In the genomic region with DNA sequence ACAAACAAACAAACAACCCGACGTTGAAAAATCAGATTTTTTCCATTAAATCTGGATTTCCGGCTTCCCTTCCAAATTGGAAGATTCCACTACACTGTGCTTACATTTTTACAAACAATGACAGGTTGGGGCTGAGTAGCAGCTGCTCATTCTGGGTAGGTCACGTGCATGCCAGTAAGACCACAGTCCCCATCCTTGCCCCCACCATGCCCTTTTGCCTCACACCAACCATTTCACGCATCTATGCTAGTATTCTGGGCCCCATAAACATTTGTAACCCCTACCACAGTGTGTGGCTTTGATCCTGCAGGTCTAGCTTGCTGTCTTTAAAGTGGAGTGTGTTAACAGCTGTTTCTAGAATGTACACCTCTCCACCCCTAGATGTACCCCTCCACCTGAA, we compare ENCODE assay signal across 29 cellular contexts.
DNase-seq lines count a peak whose midpoint lies in the region; ATAC-seq, FAIRE-seq and TF ChIP-seq lines count a peak whose summit lies in the region.
"Had no signal": no experiment of that assay in that cellular context is flagged by ENCODE, and none has a peak within 500 bp of the region (broad histone marks: within the 10 kb centered on the region; RNA-seq: fewer than 3 reads in every experiment).

No MANE protein-coding gene starts in this region.

- H3K9ac ChIP-seq in kidney (ENCODE audit: low read length in 2 of 2) = no peak overlapping the region
- H3K9ac ChIP-seq: BLaER1, SK-N-SH had no signal

- H3K4me3 ChIP-seq in kidney (ENCODE audit: low read length in 2 of 2) = no peak overlapping the region
- H3K4me3 ChIP-seq: BLaER1, body of pancreas, gastroesophageal sphincter, hepatocyte, pancreas, smooth muscle cell had no signal

- no peak for TF ChIP-seq CTCF in kidney (IDR thresholded peaks at IDR 0.05; ENCODE audit: borderline replicate concordance, extremely low read depth, insufficient read depth)

- H3K27ac ChIP-seq in kidney (ENCODE audit: low read depth in 2 of 2, low read length in 2 of 2) = no peak overlapping the region
- H3K27ac ChIP-seq: BLaER1, body of pancreas, gastroesophageal sphincter, hepatocyte, pancreas had no signal

- DNase-seq in activated naive CD8-positive, alpha-beta T cell treated with anti-CD3 and anti-CD28 coated beads, Interleukin-2, amount 10 ng/mL, durations not matched to agents 7 days and 5 days = no peak
- no peak for DNase-seq in activated naive CD8-positive, alpha-beta T cell treated with anti-CD3 and anti-CD28 coated beads, Interleukin-2, amount 50 U/mL, for 24 hours
- DNase-seq in T-cell (no peak), NCI-H446 (lab: John Stamatoyannopoulos, UW) (no peak), kidney (no peak)
- DNase-seq in naive thymus-derived CD8-positive, alpha-beta T cell = no peak
- DNase-seq in stimulated activated naive CD8-positive, alpha-beta T cell treated with anti-CD3 and anti-CD28 coated beads, Interleukin-15, Interleukin-2, amounts not matched to agents 100 U/mL and 50 U/mL, for 24 hours = no peak
- no peak for DNase-seq in stimulated activated CD4-positive, alpha-beta T cell treated with anti-CD3 and anti-CD28 coated beads, Interleukin-4, amount 100 ng/mL, for 4 hours
- DNase-seq: activated CD4-positive, alpha-beta T cell treated with anti-CD3 and anti-CD28 coated beads, Interleukin-2, amount 50 U/mL, for 48 hours; body of pancreas; Caco-2; H7; KG1; left colon; NCI-H1436; OCI-M1; pancreas; SK-N-SH; stimulated activated CD4-positive, alpha-beta T cell treated with anti-CD3 and anti-CD28 coated beads, Interleukin-1b, Interleukin-23, amount 100 ng/mL, for 48 hours; T1000 had no signal

- H3K9me3 Mint-ChIP-seq in activated naive CD8-positive, alpha-beta T cell treated with anti-CD3 and anti-CD28 coated beads, Interleukin-2, amount 10 ng/mL, durations not matched to agents 7 days and 5 days = no peaks in the 10 kb centered on the region
- H3K9me3 Mint-ChIP-seq in activated naive CD8-positive, alpha-beta T cell treated with anti-CD3 and anti-CD28 coated beads, Interleukin-2, amount 50 U/mL, for 24 hours = peaks cover 4% of the 10 kb centered on the region
- no peaks in the 10 kb centered on the region for H3K9me3 Mint-ChIP-seq in T-cell
- H3K9me3 Mint-ChIP-seq in naive thymus-derived CD8-positive, alpha-beta T cell = no peaks in the 10 kb centered on the region
- H3K9me3 Mint-ChIP-seq: activated T-helper 2 cell treated with anti-CD3 and anti-CD28 coated beads, Interferon-gamma antibody, Interleukin-2, Interleukin-4, amounts not matched to agents 10 μg/mL and 5 μg/mL and 100 μg/mL, durations not matched to agents 14 hours and 24 hours and 36 hours had no signal

- H3K27ac Mint-ChIP-seq in activated naive CD8-positive, alpha-beta T cell treated with anti-CD3 and anti-CD28 coated beads, Interleukin-2, amount 10 ng/mL, durations not matched to agents 7 days and 5 days = peak overlapping the region; percentile 71
- H3K27ac Mint-ChIP-seq in activated naive CD8-positive, alpha-beta T cell treated with anti-CD3 and anti-CD28 coated beads, Interleukin-2, amount 50 U/mL, for 24 hours = no peak overlapping the region
- peak overlapping the region; percentile 18 to 49 for H3K27ac Mint-ChIP-seq in T-cell
- peak overlapping the region in 8 of 10 donors; percentile 41 to 88 (median 66) for H3K27ac Mint-ChIP-seq in naive thymus-derived CD8-positive, alpha-beta T cell
- H3K27ac Mint-ChIP-seq: activated T-helper 2 cell treated with anti-CD3 and anti-CD28 coated beads, Interferon-gamma antibody, Interleukin-2, Interleukin-4, amounts not matched to agents 10 μg/mL and 5 μg/mL and 100 μg/mL, durations not matched to agents 14 hours and 24 hours and 36 hours; memory B cell had no signal

- no peak for ATAC-seq in activated naive CD8-positive, alpha-beta T cell treated with anti-CD3 and anti-CD28 coated beads, Interleukin-2, amount 10 ng/mL, durations not matched to agents 7 days and 5 days (ENCODE audit: low read depth)
- ATAC-seq in activated naive CD8-positive, alpha-beta T cell treated with anti-CD3 and anti-CD28 coated beads, Interleukin-2, amount 50 U/mL, for 24 hours = no peak
- ATAC-seq in T-cell (replicated peaks in 1 of 4) = no peak
- ATAC-seq in naive thymus-derived CD8-positive, alpha-beta T cell = peak in 1 of 2 donors; percentile 36
- ATAC-seq in stimulated activated naive CD8-positive, alpha-beta T cell treated with anti-CD3 and anti-CD28 coated beads, Interleukin-15, Interleukin-2, amounts not matched to agents 100 U/mL and 50 U/mL, for 24 hours = peak; percentile 40
- ATAC-seq: body of pancreas, gastroesophageal sphincter, left colon, pancreas had no signal

- peak overlapping the region; percentile 41 for H3K4me3 Mint-ChIP-seq in activated naive CD8-positive, alpha-beta T cell treated with anti-CD3 and anti-CD28 coated beads, Interleukin-2, amount 10 ng/mL, durations not matched to agents 7 days and 5 days
- H3K4me3 Mint-ChIP-seq in activated naive CD8-positive, alpha-beta T cell treated with anti-CD3 and anti-CD28 coated beads, Interleukin-2, amount 50 U/mL, for 24 hours = no peak overlapping the region
- peak overlapping the region in 1 of 3 donors; percentile 50 for H3K4me3 Mint-ChIP-seq in T-cell
- peak overlapping the region; percentile 41 to 73 (median 60) for H3K4me3 Mint-ChIP-seq in naive thymus-derived CD8-positive, alpha-beta T cell
- H3K4me3 Mint-ChIP-seq: memory B cell had no signal

- CTCF ChIA-PET in T-cell (lab: Charles Lee) = no interaction called here

- no peaks in the 10 kb centered on the region for H3K27me3 Mint-ChIP-seq in activated naive CD8-positive, alpha-beta T cell treated with anti-CD3 and anti-CD28 coated beads, Interleukin-2, amount 10 ng/mL, durations not matched to agents 7 days and 5 days
- no peaks in the 10 kb centered on the region for H3K27me3 Mint-ChIP-seq in activated naive CD8-positive, alpha-beta T cell treated with anti-CD3 and anti-CD28 coated beads, Interleukin-2, amount 50 U/mL, for 24 hours
- H3K27me3 Mint-ChIP-seq in T-cell = no peaks in the 10 kb centered on the region
- H3K27me3 Mint-ChIP-seq in naive thymus-derived CD8-positive, alpha-beta T cell = no peaks in the 10 kb centered on the region
- H3K27me3 Mint-ChIP-seq: memory B cell had no signal

- no peaks in the 10 kb centered on the region for H3K36me3 ChIP-seq in kidney (ENCODE audit: control insufficient read depth in 1 of 2, insufficient read depth in 2 of 2, low read length in 2 of 2)
- H3K36me3 ChIP-seq: pancreas had no signal

- intact Hi-C loops in kidney (cut with DNase I) = no loop called here

- no peaks in the 10 kb centered on the region for H3K4me1 ChIP-seq in kidney (ENCODE audit: control insufficient read depth in 1 of 2, insufficient read depth in 1 of 2, low read depth in 1 of 2, low read length in 2 of 2)
- H3K4me1 ChIP-seq: body of pancreas, Caco-2, gastroesophageal sphincter, pancreas had no signal

- no peaks in the 10 kb centered on the region for H3K9me3 ChIP-seq in kidney (ENCODE audit: control insufficient read depth in 1 of 2, low read length in 2 of 2)
- H3K9me3 ChIP-seq: BLaER1, body of pancreas, Caco-2, gastroesophageal sphincter, pancreas, SK-N-SH had no signal

- peaks cover 22% of the 10 kb centered on the region for H3K4me1 Mint-ChIP-seq in activated naive CD8-positive, alpha-beta T cell treated with anti-CD3 and anti-CD28 coated beads, Interleukin-2, amount 10 ng/mL, durations not matched to agents 7 days and 5 days
- peaks cover 18% of the 10 kb centered on the region for H3K4me1 Mint-ChIP-seq in activated naive CD8-positive, alpha-beta T cell treated with anti-CD3 and anti-CD28 coated beads, Interleukin-2, amount 50 U/mL, for 24 hours
- peaks cover 17 to 27% (median 25%) of the 10 kb centered on the region in 3 donors for H3K4me1 Mint-ChIP-seq in T-cell
- H3K4me1 Mint-ChIP-seq in naive thymus-derived CD8-positive, alpha-beta T cell = peaks cover 9 to 36% (median 30%) of the 10 kb centered on the region in 4 donors

- peaks cover 29% of the 10 kb centered on the region for H3K36me3 Mint-ChIP-seq in activated naive CD8-positive, alpha-beta T cell treated with anti-CD3 and anti-CD28 coated beads, Interleukin-2, amount 10 ng/mL, durations not matched to agents 7 days and 5 days
- no peaks in the 10 kb centered on the region for H3K36me3 Mint-ChIP-seq in activated naive CD8-positive, alpha-beta T cell treated with anti-CD3 and anti-CD28 coated beads, Interleukin-2, amount 50 U/mL, for 24 hours (ENCODE audit: low read depth)
- H3K36me3 Mint-ChIP-seq in T-cell = peaks cover 25% of the 10 kb centered on the region
- peaks cover 0 to 10% (median 0%) of the 10 kb centered on the region in 3 donors for H3K36me3 Mint-ChIP-seq in naive thymus-derived CD8-positive, alpha-beta T cell

- POLR2A ChIA-PET in activated naive CD8-positive, alpha-beta T cell treated with anti-CD3 and anti-CD28 coated beads, Interleukin-2, amount 10 ng/mL, durations not matched to agents 7 days and 5 days (lab: Charles Lee) = no interaction called here
- POLR2A ChIA-PET in T-cell (lab: Charles Lee) = no interaction called here
- POLR2A ChIA-PET in naive thymus-derived CD8-positive, alpha-beta T cell (lab: Charles Lee) = interaction anchor here (0.6 kb wide), 1 partner anchor 24 kb away, joined by 3 read pairs; no protein-coding TSS in a partner anchor

- FAIRE-seq in kidney (lab: Jason Lieb, UNC) = no peak
- FAIRE-seq: endothelial cell of umbilical vein, G401.6, pancreas, urothelium cell line had no signal
